17 cellular contexts compared by ENCODE assay signal in genomic region chr2:229419158-229419557, GRCh38.
A peak's percentile ranks its signal among the peaks of the same experiment; 100 is the strongest.
DNase-seq lines count a peak whose midpoint lies in the region; ATAC-seq and TF ChIP-seq lines count a peak whose summit lies in the region.
"Had no signal": no experiment of that assay in that cellular context is flagged by ENCODE, and none has a peak within 500 bp of the region (broad histone marks: within the 10 kb centered on the region; RNA-seq: fewer than 3 reads in every experiment).

No MANE protein-coding gene starts in this region.

- intact Hi-C loops in ovary (cut with DNase I): loop anchor here in 1 of 4 donors (10.0 kb wide), 1 partner anchor 144 kb away; the partner anchor contains the start of gene PID1
- intact Hi-C loops in uterus (cut with DNase I; ENCODE audit: low total_unique reads): no loop called here

- peaks cover 19% of the 10 kb centered on the region for H3K4me1 ChIP-seq in ovary (ENCODE audit: insufficient read depth)
- peaks cover 0 to 13% of the 10 kb centered on the region in 2 donors for H3K4me1 ChIP-seq in uterus

- TF ChIP-seq CTCF in coronary artery (IDR thresholded peaks at IDR 0.05): no peak
- no peak for TF ChIP-seq CTCF in fibroblast of villous mesenchyme (IDR thresholded peaks at IDR 0.05; ENCODE audit: insufficient read depth, low read depth, low read length)
- no peak for TF ChIP-seq CTCF in ovary (IDR thresholded peaks at IDR 0.05)
- no peak for TF ChIP-seq CTCF in uterus (IDR thresholded peaks at IDR 0.05)

- H3K4me3 ChIP-seq in coronary artery (no peak overlapping the region), fibroblast of villous mesenchyme (ENCODE audit: low read depth, low read length) (no peak overlapping the region), ovary (no peak overlapping the region), uterus (no peak overlapping the region)
- H3K4me3 ChIP-seq: BLaER1 had no signal

- 0 to 3% (median 2%) methylated on average over 1 of the region's 1 CpG for WGBS in ovary, 3 donors

- TF ChIP-seq POLR2A in ovary (IDR thresholded peaks at IDR 0.05): no peak
- TF ChIP-seq POLR2A in uterus (IDR thresholded peaks at IDR 0.05): no peak

- TF ChIP-seq EP300 in ovary (IDR thresholded peaks at IDR 0.05): no peak

- no peaks in the 10 kb centered on the region for H3K27me3 ChIP-seq in ovary
- H3K27me3 ChIP-seq in uterus: no peaks in the 10 kb centered on the region
- H3K27me3 ChIP-seq: BLaER1 had no signal

- H3K36me3 ChIP-seq in ovary (no peaks in the 10 kb centered on the region), uterus (no peaks in the 10 kb centered on the region)
- H3K36me3 ChIP-seq: BLaER1 had no signal

- no peak for ATAC-seq in HG02610 (IDR thresholded peaks at IDR 0.05; ENCODE audit: unreplicated experiment)

- DNase-seq in coronary artery (ENCODE audit: low spot score) (no peak), fibroblast of villous mesenchyme (ENCODE audit: low read depth) (peak; percentile 52), ovary (peak in 1 of 5 donors; percentile 36), uterus (no peak), OCI-M2 (lab: John Stamatoyannopoulos, UW; ENCODE audit: unreplicated experiment) (no peak)
- no peak for DNase-seq in activated T-cell treated with anti-CD3 and anti-CD28 coated beads, Interleukin-2, amount 50 U/mL, for 48 hours
- DNase-seq: activated CD4-positive, alpha-beta T cell treated with anti-CD3 and anti-CD28 coated beads, Interleukin-2, amount 10 ng/mL, durations not matched to agents 24 days and 14 days; activated naive CD4-positive, alpha-beta T cell treated with Interleukin-2 at 50 U/mL for 16 hours; H7; NCI-H1694 treated with DMSO at 0.1 percent for 48 hours; retina; stimulated activated naive CD4-positive, alpha-beta T cell treated with Interleukin-2 at 50 U/mL for 16 hours had no signal

- peak overlapping the region; percentile 75 to 80 for H3K27ac ChIP-seq in coronary artery
- peak overlapping the region; percentile 23 to 91 for H3K27ac ChIP-seq in ovary
- H3K27ac ChIP-seq in uterus: peak overlapping the region; percentile 78 to 86
- H3K27ac ChIP-seq: BLaER1, epithelial cell of prostate, HL-60, RWPE1 had no signal

- no peaks in the 10 kb centered on the region for H3K9me3 ChIP-seq in ovary
- H3K9me3 ChIP-seq in uterus: no peaks in the 10 kb centered on the region
